Comparison of ENCODE assay signal across 18 cellular contexts in the genomic region with DNA sequence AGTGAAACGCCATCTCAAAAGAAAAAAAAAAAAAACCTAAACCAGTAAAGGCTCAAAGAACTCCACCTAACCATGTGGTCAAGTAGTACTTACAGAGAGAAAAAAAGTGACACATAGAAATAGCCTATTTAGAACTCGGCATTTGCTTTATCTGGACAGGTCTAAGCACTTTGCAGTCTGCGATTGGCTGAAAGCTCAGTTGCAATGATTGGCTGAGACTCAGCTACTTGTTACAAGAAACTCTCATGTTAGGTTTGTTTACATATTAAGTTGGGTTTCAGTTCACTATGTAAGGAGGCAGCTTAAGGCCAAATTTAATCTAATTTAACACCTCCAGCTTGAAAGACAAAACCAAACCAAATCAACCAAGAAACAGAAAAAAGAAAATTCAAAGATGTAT. TPM values are rescaled to one million over a fixed set of nuclear protein-coding genes. Genes with fewer than 3 reads are reported as not detected.
DNase-seq lines count a peak whose midpoint lies in the region; ATAC-seq and TF ChIP-seq lines count a peak whose summit lies in the region.
"Had no signal": no experiment of that assay in that cellular context is flagged by ENCODE, and none has a peak within 500 bp of the region (broad histone marks: within the 10 kb centered on the region; RNA-seq: fewer than 3 reads in every experiment).

No MANE protein-coding gene starts in this region.

- H3K36me3 Mint-ChIP-seq in progenitor cell of endocrine pancreas (ENCODE audit: insufficient read depth) = no peaks in the 10 kb centered on the region
- H3K36me3 Mint-ChIP-seq: CD8-positive, alpha-beta T cell had no signal

- TF ChIP-seq CTCF in OCI-LY3 (IDR thresholded peaks at IDR 0.05; ENCODE audit: low read depth, low read length) (no peak), lower lobe of right lung (IDR thresholded peaks at IDR 0.05) (no peak), progenitor cell of endocrine pancreas (IDR thresholded peaks at IDR 0.05; ENCODE audit: unreplicated experiment) (no peak)

- H4K20me1 ChIP-seq in OCI-LY3 (ENCODE audit: insufficient read depth, low read length) = no peaks in the 10 kb centered on the region
- H4K20me1 ChIP-seq: BLaER1 treated with 17β-estradiol and CSF1 and Interleukin-3, amounts not matched to agents 10 nM and 100 nM had no signal

- no peaks in the 10 kb centered on the region for H3K27me3 Mint-ChIP-seq in progenitor cell of endocrine pancreas

- peaks cover 3% of the 10 kb centered on the region for H3K9me3 Mint-ChIP-seq in progenitor cell of endocrine pancreas (ENCODE audit: low read depth)
- H3K9me3 Mint-ChIP-seq: CD8-positive, alpha-beta T cell; GM23338 had no signal

- H3K9ac ChIP-seq in OCI-LY3 (ENCODE audit: low read length) = no peak overlapping the region
- H3K9ac ChIP-seq: BLaER1 treated with 17β-estradiol and CSF1 and Interleukin-3, amounts not matched to agents 10 nM and 100 nM had no signal

- no peak overlapping the region for H3K4me3 ChIP-seq in OCI-LY3 (ENCODE audit: low read length)
- H3K4me3 ChIP-seq in lower lobe of right lung = no peak overlapping the region
- H3K4me3 ChIP-seq: BLaER1 treated with 17β-estradiol and CSF1 and Interleukin-3, amounts not matched to agents 10 nM and 100 nM; GM23338 had no signal

- no peaks in the 10 kb centered on the region for H3K79me2 ChIP-seq in OCI-LY3 (ENCODE audit: low read length)

- H3K4me3 Mint-ChIP-seq in progenitor cell of endocrine pancreas (ENCODE audit: low read depth) = no peak overlapping the region
- H3K4me3 Mint-ChIP-seq: B cell; CD8-positive, alpha-beta T cell; GM23338 had no signal

- H3K4me1 Mint-ChIP-seq in progenitor cell of endocrine pancreas (ENCODE audit: low read depth) = no peaks in the 10 kb centered on the region
- H3K4me1 Mint-ChIP-seq: B cell, GM23338 had no signal

- H3K27me3 ChIP-seq in OCI-LY3 (ENCODE audit: low read depth, low read length) (no peaks in the 10 kb centered on the region), lower lobe of right lung (ENCODE audit: low read depth) (no peaks in the 10 kb centered on the region)
- H3K27me3 ChIP-seq: BLaER1 treated with 17β-estradiol and CSF1 and Interleukin-3, amounts not matched to agents 10 nM and 100 nM had no signal

- no peak overlapping the region for H3K27ac Mint-ChIP-seq in progenitor cell of endocrine pancreas
- H3K27ac Mint-ChIP-seq: B cell; CD8-positive, alpha-beta T cell; GM23338 had no signal

- ATAC-seq in lower lobe of right lung = peak; percentile 84 to 86
- no peak for ATAC-seq in GM21529 (IDR thresholded peaks at IDR 0.05; ENCODE audit: unreplicated experiment)
- ATAC-seq: CD8-positive, alpha-beta T cell; GM23338; HCT116 had no signal

- peak overlapping the region; percentile 3; the same call in 1 of the 2 replicates for H3K4me2 ChIP-seq in OCI-LY3 (ENCODE audit: low read length)
- H3K4me2 ChIP-seq: BLaER1 treated with 17β-estradiol and CSF1 and Interleukin-3, amounts not matched to agents 10 nM and 100 nM; GM23338 had no signal

- no peak overlapping the region for H2AFZ ChIP-seq in OCI-LY3 (ENCODE audit: low read depth, low read length)
- H2AFZ ChIP-seq: GM23338 had no signal

- no peak overlapping the region for H3K27ac ChIP-seq in OCI-LY3 (ENCODE audit: low read length)
- no peak overlapping the region for H3K27ac ChIP-seq in lower lobe of right lung
- H3K27ac ChIP-seq: 22Rv1; BLaER1 treated with 17β-estradiol and CSF1 and Interleukin-3, amounts not matched to agents 10 nM and 100 nM had no signal

- peak; percentile 33 for DNase-seq in NCI-H510A treated with DMSO at 0.1 percent for 48 hours (lab: John Stamatoyannopoulos, UW)
- DNase-seq in NCI-H510A (lab: John Stamatoyannopoulos, UW) = no peak
- DNase-seq in lower lobe of right lung = no peak
- no peak for DNase-seq in AG20443 (ENCODE audit: low spot score)
- no peak for DNase-seq in cortex of kidney (lab: John Stamatoyannopoulos, UW)
- no peak for DNase-seq in progenitor cell of endocrine pancreas (ENCODE audit: low spot score, unreplicated experiment)
- DNase-seq: Calu3; CD8-positive, alpha-beta T cell; DMS79; GDM1; IMR-90 had no signal

- intact Hi-C loops in lower lobe of right lung (cut with DNase I) = no loop called here

- H3K4me1 ChIP-seq in OCI-LY3 (ENCODE audit: low read length) (no peaks in the 10 kb centered on the region), lower lobe of right lung (no peaks in the 10 kb centered on the region)
- H3K4me1 ChIP-seq: BLaER1 treated with 17β-estradiol and CSF1 and Interleukin-3, amounts not matched to agents 10 nM and 100 nM had no signal

- H3K9me3 ChIP-seq in OCI-LY3 (ENCODE audit: insufficient read depth, low read length) (no peaks in the 10 kb centered on the region), lower lobe of right lung (no peaks in the 10 kb centered on the region)

- H3K36me3 ChIP-seq in OCI-LY3 (replicated peaks; ENCODE audit: low read depth, low read length) (no peaks in the 10 kb centered on the region), lower lobe of right lung (no peaks in the 10 kb centered on the region)
- H3K36me3 ChIP-seq: BLaER1 treated with 17β-estradiol and CSF1 and Interleukin-3, amounts not matched to agents 10 nM and 100 nM had no signal

RNA-seq across cellular contexts. Expression of gene ABCC3, which starts 19.1 kb away (rescaled TPM):
- total RNA-seq in lower lobe of right lung (41.7 TPM), progenitor cell of endocrine pancreas (1.6 and 2.3 TPM in 2 replicates)
- total RNA-seq: CD8-positive, alpha-beta T cell; GM23338 had no signal

RNA-seq across cellular contexts. Expression of gene ANKRD40, which starts 54.0 kb away (rescaled TPM):
- total RNA-seq in lower lobe of right lung = 49.5 TPM
- 39.0 and 39.2 TPM in 2 replicates for total RNA-seq in progenitor cell of endocrine pancreas

Comparison
In these comparisons a context has a peak if more than half of its experiments do, and no peak if none do; other contexts are left out.
1. RNA of gene ABCC3, which starts 19.1 kb away (total RNA-seq): 41.7 TPM in lower lobe of right lung (single experiment); 1.6 to 2.3 TPM in progenitor cell of endocrine pancreas; every median in the first group is over 10 times any median in the second.